ENCODE assay signal across 7 cellular contexts in genomic region chr12:120353136-120353535, GRCh38. TPM values are rescaled to one million over a fixed set of nuclear protein-coding genes. Genes with fewer than 3 reads are reported as not detected.
"Had no signal": no experiment of that assay in that cellular context is flagged by ENCODE, and none has a peak within 500 bp of the region (broad histone marks: within the 10 kb centered on the region; RNA-seq: fewer than 3 reads in every experiment).

No MANE protein-coding gene starts in this region.

- H2AFZ ChIP-seq: GM23338 had no signal

- H3K4me2 ChIP-seq: GM23338 had no signal

- H3K4me3 Mint-ChIP-seq: GM23338, H9 had no signal

- H3K27ac Mint-ChIP-seq: GM23338 had no signal

- DNase-seq: H9, HCEC 1CT, IMR-90 had no signal

- H3K9me3 Mint-ChIP-seq: H9 had no signal

- H3K4me3 ChIP-seq: GM23338, K562 had no signal

RNA-seq across cellular contexts. Expression of gene MSI1, which starts 15.8 kb away (rescaled TPM):
- total RNA-seq: HT-29, IMR-90 had no signal
- polyA plus RNA-seq: IMR-90, K562 had no signal

RNA-seq across cellular contexts. Expression of gene PLA2G1B, which starts 25.6 kb away (rescaled TPM):
- total RNA-seq: GM23338, H1, H9, HT-29, IMR-90 had no signal
- polyA plus RNA-seq: GM23338, H1, IMR-90, K562 had no signal
